20 cellular contexts compared by ENCODE assay signal in genomic region chr2:235508371-235509160, GRCh38.
"Had no signal": no experiment of that assay in that cellular context is flagged by ENCODE, and none has a peak within 500 bp of the region (broad histone marks: within the 10 kb centered on the region; RNA-seq: fewer than 3 reads in every experiment).

No MANE protein-coding gene starts in this region.

- H3K4me3 Mint-ChIP-seq: activated CD4-positive, alpha-beta T cell treated with anti-CD3 and anti-CD28 coated beads, Interleukin-2, amount 10 ng/mL, durations not matched to agents 7 days and 5 days; activated CD8-positive, alpha-beta T cell treated with anti-CD3 and anti-CD28 coated beads, Interleukin-2, amount 10 ng/mL, durations not matched to agents 7 days and 5 days; activated naive CD4-positive, alpha-beta T cell treated with anti-CD3 and anti-CD28 coated beads, Interleukin-2, amount 50 U/mL, for 24 hours; mesothelial cell of epicardium; natural killer cell treated with Interleukin-12 subunit alpha and Interleukin-12 subunit beta and Interleukin-15 and Interleukin-18, amount 100 ng/mL, for 72 hours had no signal

- H3K9me3 Mint-ChIP-seq: activated naive CD4-positive, alpha-beta T cell treated with anti-CD3 and anti-CD28 coated beads, Interleukin-2, amount 50 U/mL, for 24 hours; natural killer cell treated with Interleukin-12 subunit alpha and Interleukin-12 subunit beta and Interleukin-15 and Interleukin-18, amount 100 ng/mL, for 72 hours had no signal

- H3K9me3 ChIP-seq: body of pancreas, heart right ventricle, lower lobe of right lung, prostate gland, tibial artery, uterus had no signal

- H3K27me3 Mint-ChIP-seq: activated CD4-positive, alpha-beta T cell treated with anti-CD3 and anti-CD28 coated beads, Interleukin-2, amount 10 ng/mL, durations not matched to agents 7 days and 5 days had no signal

- H3K4me3 ChIP-seq: body of pancreas, cardiac muscle cell, heart right ventricle, lower lobe of right lung, prostate gland, tibial artery, uterus had no signal

- H3K27ac ChIP-seq: body of pancreas, cardiac muscle cell, heart right ventricle, lower lobe of right lung, prostate gland, tibial artery, uterus had no signal

- DNase-seq: activated CD4-positive, alpha-beta T cell treated with anti-CD3 and anti-CD28 coated beads, Interleukin-2, amount 10 ng/mL, durations not matched to agents 7 days and 5 days; activated CD8-positive, alpha-beta T cell treated with anti-CD3 and anti-CD28 coated beads, Interleukin-2, amount 10 ng/mL, durations not matched to agents 7 days and 5 days; activated gamma-delta T cell treated with Interleukin-2 at 50 U/mL for 16 hours; activated T-cell treated with anti-CD3 and anti-CD28 coated beads, Interleukin-2, amount 50 U/mL, for 1 hour; body of pancreas; heart right ventricle; islet precursor cell; lower lobe of right lung; stimulated activated CD4-positive, alpha-beta T cell treated with anti-CD3 and anti-CD28 coated beads, Interleukin-4, amount 100 ng/mL, for 4 hours; stimulated activated naive CD8-positive, alpha-beta T cell treated with anti-CD3 and anti-CD28 coated beads, Interleukin-15, Interleukin-2, amounts not matched to agents 100 U/mL and 50 U/mL, for 24 hours; substantia nigra; tibial artery; uterus had no signal

- H3K27me3 ChIP-seq: body of pancreas, cardiac muscle cell, heart right ventricle, tibial artery, uterus had no signal

- ATAC-seq: activated CD4-positive, CD25-positive, alpha-beta regulatory T cell treated with anti-CD3 and anti-CD28 coated beads, Interleukin-2, amount 50 U/mL, for 24 hours; activated CD8-positive, alpha-beta T cell treated with anti-CD3 and anti-CD28 coated beads, Interleukin-2, amount 10 ng/mL, durations not matched to agents 7 days and 5 days; body of pancreas; heart right ventricle; left lobe of liver; lower lobe of right lung; natural killer cell treated with Interleukin-12 subunit alpha and Interleukin-12 subunit beta and Interleukin-15 and Interleukin-18, amount 100 ng/mL, for 72 hours; stimulated activated naive CD8-positive, alpha-beta T cell treated with anti-CD3 and anti-CD28 coated beads, Interleukin-15, Interleukin-2, amounts not matched to agents 100 U/mL and 50 U/mL, for 24 hours had no signal

- H3K4me1 ChIP-seq: prostate gland, uterus had no signal

- H3K4me1 Mint-ChIP-seq: activated CD4-positive, alpha-beta T cell treated with anti-CD3 and anti-CD28 coated beads, Interleukin-2, amount 10 ng/mL, durations not matched to agents 7 days and 5 days; activated naive CD4-positive, alpha-beta T cell treated with anti-CD3 and anti-CD28 coated beads, Interleukin-2, amount 50 U/mL, for 24 hours had no signal

- H3K27ac Mint-ChIP-seq: activated CD4-positive, alpha-beta T cell treated with anti-CD3 and anti-CD28 coated beads, Interleukin-2, amount 10 ng/mL, durations not matched to agents 7 days and 5 days; activated CD8-positive, alpha-beta T cell treated with anti-CD3 and anti-CD28 coated beads, Interleukin-2, amount 10 ng/mL, durations not matched to agents 7 days and 5 days; activated naive CD4-positive, alpha-beta T cell treated with anti-CD3 and anti-CD28 coated beads, Interleukin-2, amount 50 U/mL, for 24 hours; mesothelial cell of epicardium; natural killer cell treated with Interleukin-12 subunit alpha and Interleukin-12 subunit beta and Interleukin-15 and Interleukin-18, amount 100 ng/mL, for 72 hours had no signal

- H3K36me3 ChIP-seq: cardiac muscle cell, lower lobe of right lung, prostate gland, tibial artery, uterus had no signal
